ENCODE assay signal across 13 cellular contexts in genomic region chr11:69880803-69881445, GRCh38.
"Had no signal": no experiment of that assay in that cellular context is flagged by ENCODE, and none has a peak within 500 bp of the region (broad histone marks: within the 10 kb centered on the region; RNA-seq: fewer than 3 reads in every experiment).

No MANE protein-coding gene starts in this region.

- H3K27me3 Mint-ChIP-seq: activated CD4-positive, alpha-beta T cell treated with anti-CD3 and anti-CD28 coated beads, Interleukin-2, amount 10 ng/mL, durations not matched to agents 7 days and 5 days had no signal

- DNase-seq: activated B cell treated with CpG ODN at 0.5 μM for 24 hours; activated CD4-positive, alpha-beta T cell treated with anti-CD3 and anti-CD28 coated beads, Interleukin-2, amount 10 ng/mL, durations not matched to agents 7 days and 5 days; activated naive CD4-positive, alpha-beta T cell treated with anti-CD3 and anti-CD28 coated beads for 36 hours; mesenchymal stem cell; nephron progenitor cell; psoas muscle; uterus had no signal

- H3K9me3 ChIP-seq: adrenal gland, psoas muscle, tibial artery, uterus had no signal

- H3K27ac Mint-ChIP-seq: activated B cell treated with CpG ODN at 0.5 μM for 24 hours; activated CD4-positive, alpha-beta T cell treated with anti-CD3 and anti-CD28 coated beads, Interleukin-2, amount 10 ng/mL, durations not matched to agents 7 days and 5 days; activated naive CD4-positive, alpha-beta T cell treated with anti-CD3 and anti-CD28 coated beads for 36 hours; activated T-helper 1 cell treated with anti-CD3 and anti-CD28 coated beads, Interleukin-12 subunit alpha, Interleukin-12 subunit beta, Interleukin-2, Interleukin-4 antibody, amounts not matched to agents 30 ng/mL and 10 ng/mL and 1 ng/mL, durations not matched to agents 14 hours and 24 hours and 36 hours; nephron progenitor cell; stimulated activated memory B cell treated with anti-CD40 and anti-IgM and Interleukin-4, amounts not matched to agents 10 μg/mL and 1 μg/mL and 100 μg/mL, for 72 hours had no signal

- ATAC-seq: left lobe of liver; psoas muscle; stimulated activated memory B cell treated with anti-CD40 and anti-IgM and Interleukin-4, amounts not matched to agents 10 μg/mL and 1 μg/mL and 100 μg/mL, for 72 hours had no signal

- H3K27ac ChIP-seq: adrenal gland, dorsolateral prefrontal cortex, psoas muscle, tibial artery, uterus had no signal

- H3K9me3 Mint-ChIP-seq: activated B cell treated with CpG ODN at 0.5 μM for 24 hours; activated CD4-positive, alpha-beta T cell treated with anti-CD3 and anti-CD28 coated beads, Interleukin-2, amount 10 ng/mL, durations not matched to agents 7 days and 5 days; activated naive CD4-positive, alpha-beta T cell treated with anti-CD3 and anti-CD28 coated beads for 36 hours; activated T-helper 1 cell treated with anti-CD3 and anti-CD28 coated beads, Interleukin-12 subunit alpha, Interleukin-12 subunit beta, Interleukin-2, Interleukin-4 antibody, amounts not matched to agents 30 ng/mL and 10 ng/mL and 1 ng/mL, durations not matched to agents 14 hours and 24 hours and 36 hours; stimulated activated memory B cell treated with anti-CD40 and anti-IgM and Interleukin-4, amounts not matched to agents 10 μg/mL and 1 μg/mL and 100 μg/mL, for 72 hours had no signal

- H3K4me3 Mint-ChIP-seq: activated B cell treated with CpG ODN at 0.5 μM for 24 hours; activated CD4-positive, alpha-beta T cell treated with anti-CD3 and anti-CD28 coated beads, Interleukin-2, amount 10 ng/mL, durations not matched to agents 7 days and 5 days; activated naive CD4-positive, alpha-beta T cell treated with anti-CD3 and anti-CD28 coated beads for 36 hours; activated T-helper 1 cell treated with anti-CD3 and anti-CD28 coated beads, Interleukin-12 subunit alpha, Interleukin-12 subunit beta, Interleukin-2, Interleukin-4 antibody, amounts not matched to agents 30 ng/mL and 10 ng/mL and 1 ng/mL, durations not matched to agents 14 hours and 24 hours and 36 hours; nephron progenitor cell; stimulated activated memory B cell treated with anti-CD40 and anti-IgM and Interleukin-4, amounts not matched to agents 10 μg/mL and 1 μg/mL and 100 μg/mL, for 72 hours had no signal

- H3K36me3 Mint-ChIP-seq: stimulated activated memory B cell treated with anti-CD40 and anti-IgM and Interleukin-4, amounts not matched to agents 10 μg/mL and 1 μg/mL and 100 μg/mL, for 72 hours had no signal

- H3K27me3 ChIP-seq: adrenal gland, uterus had no signal

- H3K4me1 ChIP-seq: adrenal gland, psoas muscle, tibial artery, uterus had no signal

- H3K4me1 Mint-ChIP-seq: activated B cell treated with CpG ODN at 0.5 μM for 24 hours; activated CD4-positive, alpha-beta T cell treated with anti-CD3 and anti-CD28 coated beads, Interleukin-2, amount 10 ng/mL, durations not matched to agents 7 days and 5 days; stimulated activated memory B cell treated with anti-CD40 and anti-IgM and Interleukin-4, amounts not matched to agents 10 μg/mL and 1 μg/mL and 100 μg/mL, for 72 hours had no signal

- H3K4me3 ChIP-seq: adrenal gland, dorsolateral prefrontal cortex, psoas muscle, tibial artery, uterus had no signal

- H3K36me3 ChIP-seq: adrenal gland, tibial artery, uterus had no signal
